In the genomic region with DNA sequence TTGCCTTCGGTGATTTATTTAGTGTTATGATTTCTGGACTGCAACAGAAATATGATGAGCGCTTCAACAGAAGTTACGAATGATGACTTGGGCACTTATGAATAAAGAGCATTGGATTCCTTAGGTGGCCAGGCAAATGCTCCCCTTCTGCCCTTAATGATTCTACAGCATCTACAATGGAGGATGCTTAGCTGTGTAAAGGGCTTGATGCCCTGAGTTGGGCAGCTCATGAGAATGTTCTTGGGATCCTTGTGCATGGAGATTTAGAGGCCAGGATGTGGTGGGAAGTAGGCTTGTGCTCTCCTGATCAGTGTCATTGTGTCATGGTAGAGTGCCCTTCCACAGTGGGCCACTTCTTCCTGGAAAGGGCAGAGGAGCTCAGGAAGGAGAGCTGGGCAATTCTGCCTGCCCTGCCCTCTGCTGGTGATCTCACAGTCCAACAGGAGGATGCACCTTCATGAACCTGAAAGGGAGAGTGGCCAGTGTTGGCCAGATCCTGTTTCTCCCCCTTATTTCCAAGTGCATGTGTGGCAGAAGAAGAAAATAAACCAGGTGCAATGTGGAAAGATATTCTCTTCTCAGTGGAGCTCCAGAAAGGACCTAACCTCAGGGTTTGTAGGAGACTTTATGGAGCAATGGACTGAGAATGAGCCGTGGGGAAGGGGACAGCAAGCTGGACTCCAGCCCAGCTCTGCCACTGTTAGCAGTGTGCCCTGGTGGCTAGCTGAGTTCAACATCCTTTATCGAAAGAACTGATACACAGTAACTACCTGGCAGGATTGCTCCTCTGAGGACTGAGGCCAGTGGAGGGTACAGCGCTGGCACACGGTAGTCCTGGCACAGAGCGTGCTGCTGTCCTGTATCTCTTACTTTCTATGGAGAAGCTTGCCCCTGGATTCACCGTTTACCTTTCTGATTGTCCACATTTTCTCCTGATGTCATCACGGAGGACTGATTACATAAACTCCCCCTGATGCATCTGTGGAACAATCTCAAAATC, we compare ENCODE assay signal across 9 cellular contexts.
DNase-seq lines count a peak whose midpoint lies in the region; ATAC-seq and TF ChIP-seq lines count a peak whose summit lies in the region.
"Had no signal": no experiment of that assay in that cellular context is flagged by ENCODE, and none has a peak within 500 bp of the region (broad histone marks: within the 10 kb centered on the region; RNA-seq: fewer than 3 reads in every experiment).

No MANE protein-coding gene starts in this region.

- peak; percentile 22 for TF ChIP-seq CTCF in activated CD8-positive, alpha-beta T cell treated with anti-CD3 and anti-CD28 coated beads for 36 hours (IDR thresholded peaks at IDR 0.05)
- TF ChIP-seq CTCF in choroid plexus epithelial cell (conservative IDR thresholded peaks at IDR 0.05; ENCODE audit: low read depth, low read length) (peak; percentile 92), osteocyte (IDR thresholded peaks at IDR 0.05) (peak; percentile 50)

- no peaks in the 10 kb centered on the region for H3K9me3 Mint-ChIP-seq in activated CD8-positive, alpha-beta T cell treated with anti-CD3 and anti-CD28 coated beads for 36 hours
- H3K9me3 Mint-ChIP-seq in activated CD8-positive, alpha-beta T cell treated with anti-CD3 and anti-CD28 coated beads, Interleukin-2, amount 10 ng/mL, durations not matched to agents 7 days and 5 days (ENCODE audit: insufficient read depth) = no peaks in the 10 kb centered on the region
- no peaks in the 10 kb centered on the region for H3K9me3 Mint-ChIP-seq in osteocyte (ENCODE audit: unreplicated experiment)
- H3K9me3 Mint-ChIP-seq: activated naive CD4-positive, alpha-beta T cell treated with anti-CD3 and anti-CD28 coated beads, Interleukin-2, amount 50 U/mL, for 24 hours had no signal

- no peak for ATAC-seq in activated CD8-positive, alpha-beta T cell treated with anti-CD3 and anti-CD28 coated beads for 36 hours
- ATAC-seq in activated CD8-positive, alpha-beta T cell treated with anti-CD3 and anti-CD28 coated beads, Interleukin-2, amount 10 ng/mL, durations not matched to agents 7 days and 5 days = no peak
- ATAC-seq in GM19452 (IDR thresholded peaks at IDR 0.05; ENCODE audit: unreplicated experiment) = no peak

- POLR2A ChIA-PET in activated CD8-positive, alpha-beta T cell treated with anti-CD3 and anti-CD28 coated beads for 36 hours (lab: Charles Lee) = no interaction called here
- POLR2A ChIA-PET in activated CD8-positive, alpha-beta T cell treated with anti-CD3 and anti-CD28 coated beads, Interleukin-2, amount 10 ng/mL, durations not matched to agents 7 days and 5 days (lab: Charles Lee) = no interaction called here

- H3K4me3 Mint-ChIP-seq in activated CD8-positive, alpha-beta T cell treated with anti-CD3 and anti-CD28 coated beads for 36 hours = no peak overlapping the region
- no peak overlapping the region for H3K4me3 Mint-ChIP-seq in activated CD8-positive, alpha-beta T cell treated with anti-CD3 and anti-CD28 coated beads, Interleukin-2, amount 10 ng/mL, durations not matched to agents 7 days and 5 days
- H3K4me3 Mint-ChIP-seq in osteocyte (ENCODE audit: unreplicated experiment) = no peak overlapping the region
- H3K4me3 Mint-ChIP-seq: activated naive CD4-positive, alpha-beta T cell treated with anti-CD3 and anti-CD28 coated beads, Interleukin-2, amount 50 U/mL, for 24 hours had no signal

- H3K36me3 Mint-ChIP-seq in activated CD8-positive, alpha-beta T cell treated with anti-CD3 and anti-CD28 coated beads for 36 hours (ENCODE audit: low read depth) = no peaks in the 10 kb centered on the region
- H3K36me3 Mint-ChIP-seq in activated CD8-positive, alpha-beta T cell treated with anti-CD3 and anti-CD28 coated beads, Interleukin-2, amount 10 ng/mL, durations not matched to agents 7 days and 5 days (ENCODE audit: low read depth) = no peaks in the 10 kb centered on the region
- H3K36me3 Mint-ChIP-seq in osteocyte (ENCODE audit: unreplicated experiment) = no peaks in the 10 kb centered on the region
- H3K36me3 Mint-ChIP-seq: activated naive CD4-positive, alpha-beta T cell treated with anti-CD3 and anti-CD28 coated beads, Interleukin-2, amount 50 U/mL, for 24 hours had no signal

- H3K4me3 ChIP-seq in choroid plexus epithelial cell (ENCODE audit: low read depth, low read length) = no peak overlapping the region

- peak; percentile 10 for DNase-seq in activated CD8-positive, alpha-beta T cell treated with anti-CD3 and anti-CD28 coated beads for 36 hours
- DNase-seq in activated CD8-positive, alpha-beta T cell treated with anti-CD3 and anti-CD28 coated beads, Interleukin-2, amount 10 ng/mL, durations not matched to agents 7 days and 5 days = no peak
- DNase-seq in NAMALWA (ENCODE audit: low spot score) (peak; percentile 35), choroid plexus epithelial cell (ENCODE audit: low read depth) (peak; percentile 69), osteocyte (ENCODE audit: extremely low spot score, unreplicated experiment) (no peak), activated gamma-delta T cell (lab: John Stamatoyannopoulos, UW) (no peak), NCI-H146 (lab: John Stamatoyannopoulos, UW) (no peak)

- H3K4me1 Mint-ChIP-seq in activated CD8-positive, alpha-beta T cell treated with anti-CD3 and anti-CD28 coated beads for 36 hours (ENCODE audit: low read depth) = no peaks in the 10 kb centered on the region
- H3K4me1 Mint-ChIP-seq in activated CD8-positive, alpha-beta T cell treated with anti-CD3 and anti-CD28 coated beads, Interleukin-2, amount 10 ng/mL, durations not matched to agents 7 days and 5 days (ENCODE audit: low read depth) = no peaks in the 10 kb centered on the region
- no peaks in the 10 kb centered on the region for H3K4me1 Mint-ChIP-seq in osteocyte (ENCODE audit: unreplicated experiment)
- H3K4me1 Mint-ChIP-seq: activated naive CD4-positive, alpha-beta T cell treated with anti-CD3 and anti-CD28 coated beads, Interleukin-2, amount 50 U/mL, for 24 hours had no signal

- H3K27ac Mint-ChIP-seq in activated CD8-positive, alpha-beta T cell treated with anti-CD3 and anti-CD28 coated beads for 36 hours = no peak overlapping the region
- no peak overlapping the region for H3K27ac Mint-ChIP-seq in activated CD8-positive, alpha-beta T cell treated with anti-CD3 and anti-CD28 coated beads, Interleukin-2, amount 10 ng/mL, durations not matched to agents 7 days and 5 days
- H3K27ac Mint-ChIP-seq in osteocyte (ENCODE audit: unreplicated experiment) = no peak overlapping the region
- H3K27ac Mint-ChIP-seq: activated naive CD4-positive, alpha-beta T cell treated with anti-CD3 and anti-CD28 coated beads, Interleukin-2, amount 50 U/mL, for 24 hours had no signal

- intact Hi-C loops in activated CD8-positive, alpha-beta T cell treated with anti-CD3 and anti-CD28 coated beads for 36 hours (cut with micrococcal nuclease) = no loop called here

- CTCF ChIA-PET in activated CD8-positive, alpha-beta T cell treated with anti-CD3 and anti-CD28 coated beads for 36 hours (lab: Charles Lee) = interaction anchor here (1.0 kb wide), 1 partner anchor 20 kb away, joined by 4 read pairs; no protein-coding TSS in a partner anchor
- CTCF ChIA-PET in activated CD8-positive, alpha-beta T cell treated with anti-CD3 and anti-CD28 coated beads, Interleukin-2, amount 10 ng/mL, durations not matched to agents 7 days and 5 days (lab: Charles Lee) = interaction anchor here (1.2 to 1.3 kb wide), 3 partner anchors 10 to 903 kb away, joined by 3 to 5 read pairs (median 3); no protein-coding TSS in a partner anchor

- no peaks in the 10 kb centered on the region for H3K27me3 Mint-ChIP-seq in activated CD8-positive, alpha-beta T cell treated with anti-CD3 and anti-CD28 coated beads for 36 hours
- no peaks in the 10 kb centered on the region for H3K27me3 Mint-ChIP-seq in activated CD8-positive, alpha-beta T cell treated with anti-CD3 and anti-CD28 coated beads, Interleukin-2, amount 10 ng/mL, durations not matched to agents 7 days and 5 days (ENCODE audit: low read depth)
- no peaks in the 10 kb centered on the region for H3K27me3 Mint-ChIP-seq in osteocyte (ENCODE audit: unreplicated experiment)

Comparison
In these comparisons a context has a peak if more than half of its experiments do, and no peak if none do; other contexts are left out.
1. DNase-seq: peak in activated CD8-positive, alpha-beta T cell treated with anti-CD3 and anti-CD28 coated beads for 36 hours (single experiment), NAMALWA (single experiment) and choroid plexus epithelial cell (single experiment); none in activated CD8-positive, alpha-beta T cell treated with anti-CD3 and anti-CD28 coated beads, Interleukin-2, amount 10 ng/mL, durations not matched to agents 7 days and 5 days (single experiment), osteocyte (single experiment), activated gamma-delta T cell (single experiment) and NCI-H146 (single experiment).
2. CTCF ChIP-seq: peak in every context shown above with its lines; median percentile 92 in choroid plexus epithelial cell; 50 in osteocyte; 22 in activated CD8-positive, alpha-beta T cell treated with anti-CD3 and anti-CD28 coated beads for 36 hours.